Comparison of ENCODE assay signal across 1 cellular context in the genomic region with DNA sequence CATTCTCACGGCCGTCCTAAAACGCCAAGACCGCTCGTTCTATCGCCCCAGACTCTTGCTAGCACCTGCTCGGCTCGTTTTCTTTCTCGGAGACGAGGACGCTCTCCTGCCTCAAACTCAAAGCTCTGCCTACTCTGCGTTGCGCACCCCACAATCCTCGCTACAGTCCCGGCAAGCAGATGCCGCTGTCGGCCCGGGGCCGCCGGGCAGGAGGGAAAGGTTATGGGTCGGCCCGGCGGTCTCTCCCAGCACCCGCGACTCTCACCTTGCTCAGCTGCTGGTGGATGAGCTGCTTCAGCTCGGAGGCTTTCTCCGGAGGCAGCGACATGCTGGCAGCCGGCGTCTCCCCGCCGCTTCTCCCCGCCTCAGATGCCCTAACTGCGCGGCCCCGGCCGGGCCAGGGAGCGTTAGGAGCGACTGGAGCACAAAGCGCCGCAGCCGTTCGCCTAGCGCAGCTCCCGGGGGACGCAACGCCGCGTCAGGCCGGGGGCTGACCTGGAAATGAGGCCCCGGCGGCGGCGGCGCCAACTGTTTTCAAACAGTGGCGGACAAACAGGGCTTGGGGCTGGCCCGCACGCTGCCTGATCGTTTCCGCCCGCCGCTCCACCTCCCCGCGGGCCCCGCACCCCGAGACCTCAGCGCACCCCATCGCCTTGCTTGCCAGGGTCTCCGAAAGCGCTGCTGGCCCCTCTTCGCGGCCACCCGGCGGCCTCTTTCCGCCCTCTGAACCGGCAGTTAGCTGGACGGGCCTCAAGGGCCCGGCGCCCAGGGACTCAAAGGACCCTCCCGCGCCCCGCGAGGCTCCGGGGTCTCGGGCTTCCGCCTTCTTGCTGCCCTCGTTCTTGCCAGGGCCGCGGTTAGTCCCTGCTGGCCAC.
TF ChIP-seq lines count a peak whose summit lies in the region.

A gene with protein sequence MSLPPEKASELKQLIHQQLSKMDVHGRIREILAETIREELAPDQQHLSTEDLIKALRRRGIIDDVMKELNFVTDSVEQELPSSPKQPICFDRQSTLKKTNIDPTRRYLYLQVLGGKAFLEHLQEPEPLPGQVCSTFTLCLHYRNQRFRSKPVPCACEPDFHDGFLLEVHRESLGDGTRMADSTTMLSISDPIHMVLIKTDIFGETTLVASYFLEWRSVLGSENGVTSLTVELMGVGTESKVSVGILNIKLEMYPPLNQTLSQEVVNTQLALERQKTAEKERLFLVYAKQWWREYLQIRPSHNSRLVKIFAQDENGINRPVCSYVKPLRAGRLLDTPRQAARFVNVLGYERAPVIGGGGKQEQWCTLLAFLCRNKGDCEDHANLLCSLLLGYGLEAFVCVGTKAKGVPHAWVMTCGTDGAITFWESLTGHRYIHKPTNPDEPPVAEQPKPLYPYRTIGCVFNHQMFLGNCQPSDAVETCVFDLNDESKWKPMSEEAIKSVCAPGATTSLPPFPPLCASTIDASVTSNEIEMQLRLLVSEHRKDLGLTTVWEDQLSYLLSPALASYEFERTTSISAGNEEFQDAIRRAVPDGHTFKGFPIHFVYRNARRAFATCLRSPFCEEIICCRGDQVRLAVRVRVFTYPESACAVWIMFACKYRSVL (minus strand): TSS at position 503 of the 875 bp plus-strand sequence. CDS start 175 bp downstream, at position 328.
A gene with protein sequence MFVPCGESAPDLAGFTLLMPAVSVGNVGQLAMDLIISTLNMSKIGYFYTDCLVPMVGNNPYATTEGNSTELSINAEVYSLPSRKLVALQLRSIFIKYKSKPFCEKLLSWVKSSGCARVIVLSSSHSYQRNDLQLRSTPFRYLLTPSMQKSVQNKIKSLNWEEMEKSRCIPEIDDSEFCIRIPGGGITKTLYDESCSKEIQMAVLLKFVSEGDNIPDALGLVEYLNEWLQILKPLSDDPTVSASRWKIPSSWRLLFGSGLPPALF (plus strand): TSS at position 822 of the 875 bp plus-strand sequence. CDS start 66 bp downstream, outside the sequence.

TF ChIP-seq in HEK293, 187 proteins besides CTCF, POLR2A, EP300 and RAD21 (continued from another document and continues in another):
- TF ChIP-seq SCRT2 (tag by site-specific recombination; IDR thresholded peaks at IDR 0.05) (no peak), FEZF1 (tag by site-specific recombination; IDR thresholded peaks at IDR 0.05) (peak; percentile 25), ZNF792 (tag by site-specific recombination; IDR thresholded peaks at IDR 0.05) (peak; percentile 99), ZNF473 (tag by site-specific recombination; IDR thresholded peaks at IDR 0.05) (no peak), ZNF843 (tag by site-specific recombination; IDR thresholded peaks at IDR 0.05) (peak; percentile 75), ZNF664 (tag by site-specific recombination; IDR thresholded peaks at IDR 0.05) (no peak), ZNF777 (tag by site-specific recombination; IDR thresholded peaks at IDR 0.05; ENCODE audit: borderline replicate concordance) (no peak), ZBTB7A (tag by site-specific recombination; IDR thresholded peaks at IDR 0.05; ENCODE audit: low read depth) (peak; percentile 80; the same call in 1 of the 2 replicates), IKZF3 (tag by site-specific recombination; IDR thresholded peaks at IDR 0.05) (no peak), ZNF24 (tag by site-specific recombination; IDR thresholded peaks at IDR 0.05) (0 out of 2 replicates have a peak, but pooled peaks have one; percentile 59), ZNF404 (tag by site-specific recombination; IDR thresholded peaks at IDR 0.05) (no peak), ZNF169 (tag by site-specific recombination; IDR thresholded peaks at IDR 0.05) (no peak), SP7 (tag by site-specific recombination; IDR thresholded peaks at IDR 0.05) (peak; percentile 83), SP3 (tag by site-specific recombination; IDR thresholded peaks at IDR 0.05) (peak; percentile 71), ZEB2 (tag by site-specific recombination; IDR thresholded peaks at IDR 0.05) (peak; percentile 87), MYNN (tag by site-specific recombination; IDR thresholded peaks at IDR 0.05; ENCODE audit: borderline replicate concordance) (no peak), ZNF514 (tag by site-specific recombination; IDR thresholded peaks at IDR 0.05) (no peak), ZBTB48 (tag by site-specific recombination; IDR thresholded peaks at IDR 0.05) (peak; percentile 60), ZNF19 (tag by site-specific recombination; IDR thresholded peaks at IDR 0.05; ENCODE audit: low read depth) (no peak), ZNF76 (tag by site-specific recombination; IDR thresholded peaks at IDR 0.05; ENCODE audit: borderline replicate concordance, low read depth) (peak; percentile 87), WT1 (tag by site-specific recombination; IDR thresholded peaks at IDR 0.05) (0 out of 2 replicates have a peak, but pooled peaks have one; percentile 19), ZNF335 (tag by site-specific recombination; conservative IDR thresholded peaks at IDR 0.05) (peak; percentile 100), ZSCAN23 (tag by site-specific recombination; IDR thresholded peaks at IDR 0.05) (no peak), ZNF146 (tag by site-specific recombination; IDR thresholded peaks at IDR 0.05) (0 out of 2 replicates have a peak, but pooled peaks have one; percentile 4), ZNF747 (tag by site-specific recombination; IDR thresholded peaks at IDR 0.05) (no peak), BCL11B (tag by site-specific recombination; IDR thresholded peaks at IDR 0.05; ENCODE audit: low read depth) (0 out of 2 replicates have a peak, but pooled peaks have one; percentile 54), ZIC2 (tag by site-specific recombination; IDR thresholded peaks at IDR 0.05) (no peak; the same call in 1 of the 2 replicates), REPIN1 (tag by site-specific recombination; IDR thresholded peaks at IDR 0.05; ENCODE audit: low read depth) (peak; percentile 8; the same call in 1 of the 2 replicates), ZNF202 (tag by site-specific recombination; IDR thresholded peaks at IDR 0.05; ENCODE audit: borderline replicate concordance) (no peak), KLF8 (tag by site-specific recombination; IDR thresholded peaks at IDR 0.05) (peak; percentile 73; the same call in 1 of the 2 replicates), ZNF341 (tag by site-specific recombination; IDR thresholded peaks at IDR 0.05; ENCODE audit: low read depth) (no peak), ZNF707 (tag by site-specific recombination; IDR thresholded peaks at IDR 0.05) (no peak), GLIS1 (tag by site-specific recombination; IDR thresholded peaks at IDR 0.05) (peak; percentile 57), ZNF610 (tag by site-specific recombination; IDR thresholded peaks at IDR 0.05; ENCODE audit: borderline replicate concordance) (peak; percentile 78), ZNF600 (tag by site-specific recombination; IDR thresholded peaks at IDR 0.05) (peak; percentile 30; the same call in 1 of the 2 replicates), ZFP37 (tag by site-specific recombination; IDR thresholded peaks at IDR 0.05) (peak; percentile 94), ZNF660 (tag by site-specific recombination; IDR thresholded peaks at IDR 0.05) (peak; percentile 55; the same call in 1 of the 2 replicates), ZNF561 (tag by site-specific recombination; IDR thresholded peaks at IDR 0.05; ENCODE audit: borderline replicate concordance) (peak; percentile 65; the same call in 1 of the 2 replicates)
- TF ChIP-seq, protein P1, sequence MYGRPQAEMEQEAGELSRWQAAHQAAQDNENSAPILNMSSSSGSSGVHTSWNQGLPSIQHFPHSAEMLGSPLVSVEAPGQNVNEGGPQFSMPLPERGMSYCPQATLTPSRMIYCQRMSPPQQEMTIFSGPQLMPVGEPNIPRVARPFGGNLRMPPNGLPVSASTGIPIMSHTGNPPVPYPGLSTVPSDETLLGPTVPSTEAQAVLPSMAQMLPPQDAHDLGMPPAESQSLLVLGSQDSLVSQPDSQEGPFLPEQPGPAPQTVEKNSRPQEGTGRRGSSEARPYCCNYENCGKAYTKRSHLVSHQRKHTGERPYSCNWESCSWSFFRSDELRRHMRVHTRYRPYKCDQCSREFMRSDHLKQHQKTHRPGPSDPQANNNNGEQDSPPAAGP (tag by site-specific recombination; IDR thresholded peaks at IDR 0.05) = peak; percentile 56; the same call in 1 of the 2 replicates
- TF ChIP-seq, protein P2, sequence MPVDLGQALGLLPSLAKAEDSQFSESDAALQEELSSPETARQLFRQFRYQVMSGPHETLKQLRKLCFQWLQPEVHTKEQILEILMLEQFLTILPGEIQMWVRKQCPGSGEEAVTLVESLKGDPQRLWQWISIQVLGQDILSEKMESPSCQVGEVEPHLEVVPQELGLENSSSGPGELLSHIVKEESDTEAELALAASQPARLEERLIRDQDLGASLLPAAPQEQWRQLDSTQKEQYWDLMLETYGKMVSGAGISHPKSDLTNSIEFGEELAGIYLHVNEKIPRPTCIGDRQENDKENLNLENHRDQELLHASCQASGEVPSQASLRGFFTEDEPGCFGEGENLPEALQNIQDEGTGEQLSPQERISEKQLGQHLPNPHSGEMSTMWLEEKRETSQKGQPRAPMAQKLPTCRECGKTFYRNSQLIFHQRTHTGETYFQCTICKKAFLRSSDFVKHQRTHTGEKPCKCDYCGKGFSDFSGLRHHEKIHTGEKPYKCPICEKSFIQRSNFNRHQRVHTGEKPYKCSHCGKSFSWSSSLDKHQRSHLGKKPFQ (tag by site-specific recombination; IDR thresholded peaks at IDR 0.05) = no peak
- TF ChIP-seq, protein P3, sequence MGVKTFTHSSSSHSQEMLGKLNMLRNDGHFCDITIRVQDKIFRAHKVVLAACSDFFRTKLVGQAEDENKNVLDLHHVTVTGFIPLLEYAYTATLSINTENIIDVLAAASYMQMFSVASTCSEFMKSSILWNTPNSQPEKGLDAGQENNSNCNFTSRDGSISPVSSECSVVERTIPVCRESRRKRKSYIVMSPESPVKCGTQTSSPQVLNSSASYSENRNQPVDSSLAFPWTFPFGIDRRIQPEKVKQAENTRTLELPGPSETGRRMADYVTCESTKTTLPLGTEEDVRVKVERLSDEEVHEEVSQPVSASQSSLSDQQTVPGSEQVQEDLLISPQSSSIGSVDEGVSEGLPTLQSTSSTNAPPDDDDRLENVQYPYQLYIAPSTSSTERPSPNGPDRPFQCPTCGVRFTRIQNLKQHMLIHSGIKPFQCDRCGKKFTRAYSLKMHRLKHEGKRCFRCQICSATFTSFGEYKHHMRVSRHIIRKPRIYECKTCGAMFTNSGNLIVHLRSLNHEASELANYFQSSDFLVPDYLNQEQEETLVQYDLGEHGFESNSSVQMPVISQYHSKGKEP (tag by site-specific recombination; IDR thresholded peaks at IDR 0.05) = no peak
- TF ChIP-seq, protein P4, sequence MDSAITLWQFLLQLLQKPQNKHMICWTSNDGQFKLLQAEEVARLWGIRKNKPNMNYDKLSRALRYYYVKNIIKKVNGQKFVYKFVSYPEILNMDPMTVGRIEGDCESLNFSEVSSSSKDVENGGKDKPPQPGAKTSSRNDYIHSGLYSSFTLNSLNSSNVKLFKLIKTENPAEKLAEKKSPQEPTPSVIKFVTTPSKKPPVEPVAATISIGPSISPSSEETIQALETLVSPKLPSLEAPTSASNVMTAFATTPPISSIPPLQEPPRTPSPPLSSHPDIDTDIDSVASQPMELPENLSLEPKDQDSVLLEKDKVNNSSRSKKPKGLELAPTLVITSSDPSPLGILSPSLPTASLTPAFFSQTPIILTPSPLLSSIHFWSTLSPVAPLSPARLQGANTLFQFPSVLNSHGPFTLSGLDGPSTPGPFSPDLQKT (IDR thresholded peaks at IDR 0.05; ENCODE audit: borderline replicate concordance, low read depth, low read length) = no peak
- TF ChIP-seq, protein P5, sequence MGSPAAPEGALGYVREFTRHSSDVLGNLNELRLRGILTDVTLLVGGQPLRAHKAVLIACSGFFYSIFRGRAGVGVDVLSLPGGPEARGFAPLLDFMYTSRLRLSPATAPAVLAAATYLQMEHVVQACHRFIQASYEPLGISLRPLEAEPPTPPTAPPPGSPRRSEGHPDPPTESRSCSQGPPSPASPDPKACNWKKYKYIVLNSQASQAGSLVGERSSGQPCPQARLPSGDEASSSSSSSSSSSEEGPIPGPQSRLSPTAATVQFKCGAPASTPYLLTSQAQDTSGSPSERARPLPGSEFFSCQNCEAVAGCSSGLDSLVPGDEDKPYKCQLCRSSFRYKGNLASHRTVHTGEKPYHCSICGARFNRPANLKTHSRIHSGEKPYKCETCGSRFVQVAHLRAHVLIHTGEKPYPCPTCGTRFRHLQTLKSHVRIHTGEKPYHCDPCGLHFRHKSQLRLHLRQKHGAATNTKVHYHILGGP (tag by site-specific recombination; IDR thresholded peaks at IDR 0.05) = 0 out of 2 replicates have a peak, but pooled peaks have one; percentile 14
- TF ChIP-seq, protein P6, sequence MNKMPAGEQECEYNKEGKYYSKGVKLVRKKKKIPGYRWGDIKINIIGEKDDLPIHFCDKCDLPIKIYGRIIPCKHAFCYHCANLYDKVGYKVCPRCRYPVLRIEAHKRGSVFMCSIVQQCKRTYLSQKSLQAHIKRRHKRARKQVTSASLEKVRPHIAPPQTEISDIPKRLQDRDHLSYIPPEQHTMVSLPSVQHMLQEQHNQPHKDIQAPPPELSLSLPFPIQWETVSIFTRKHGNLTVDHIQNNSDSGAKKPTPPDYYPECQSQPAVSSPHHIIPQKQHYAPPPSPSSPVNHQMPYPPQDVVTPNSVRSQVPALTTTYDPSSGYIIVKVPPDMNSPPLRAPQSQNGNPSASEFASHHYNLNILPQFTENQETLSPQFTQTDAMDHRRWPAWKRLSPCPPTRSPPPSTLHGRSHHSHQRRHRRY (tag by site-specific recombination; IDR thresholded peaks at IDR 0.05) = no peak
- TF ChIP-seq, protein P7, sequence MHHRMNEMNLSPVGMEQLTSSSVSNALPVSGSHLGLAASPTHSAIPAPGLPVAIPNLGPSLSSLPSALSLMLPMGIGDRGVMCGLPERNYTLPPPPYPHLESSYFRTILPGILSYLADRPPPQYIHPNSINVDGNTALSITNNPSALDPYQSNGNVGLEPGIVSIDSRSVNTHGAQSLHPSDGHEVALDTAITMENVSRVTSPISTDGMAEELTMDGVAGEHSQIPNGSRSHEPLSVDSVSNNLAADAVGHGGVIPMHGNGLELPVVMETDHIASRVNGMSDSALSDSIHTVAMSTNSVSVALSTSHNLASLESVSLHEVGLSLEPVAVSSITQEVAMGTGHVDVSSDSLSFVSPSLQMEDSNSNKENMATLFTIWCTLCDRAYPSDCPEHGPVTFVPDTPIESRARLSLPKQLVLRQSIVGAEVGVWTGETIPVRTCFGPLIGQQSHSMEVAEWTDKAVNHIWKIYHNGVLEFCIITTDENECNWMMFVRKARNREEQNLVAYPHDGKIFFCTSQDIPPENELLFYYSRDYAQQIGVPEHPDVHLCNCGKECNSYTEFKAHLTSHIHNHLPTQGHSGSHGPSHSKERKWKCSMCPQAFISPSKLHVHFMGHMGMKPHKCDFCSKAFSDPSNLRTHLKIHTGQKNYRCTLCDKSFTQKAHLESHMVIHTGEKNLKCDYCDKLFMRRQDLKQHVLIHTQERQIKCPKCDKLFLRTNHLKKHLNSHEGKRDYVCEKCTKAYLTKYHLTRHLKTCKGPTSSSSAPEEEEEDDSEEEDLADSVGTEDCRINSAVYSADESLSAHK (tag by site-specific recombination; IDR thresholded peaks at IDR 0.05) = peak; percentile 61; the same call in 1 of the 2 replicates
- TF ChIP-seq, protein P8, sequence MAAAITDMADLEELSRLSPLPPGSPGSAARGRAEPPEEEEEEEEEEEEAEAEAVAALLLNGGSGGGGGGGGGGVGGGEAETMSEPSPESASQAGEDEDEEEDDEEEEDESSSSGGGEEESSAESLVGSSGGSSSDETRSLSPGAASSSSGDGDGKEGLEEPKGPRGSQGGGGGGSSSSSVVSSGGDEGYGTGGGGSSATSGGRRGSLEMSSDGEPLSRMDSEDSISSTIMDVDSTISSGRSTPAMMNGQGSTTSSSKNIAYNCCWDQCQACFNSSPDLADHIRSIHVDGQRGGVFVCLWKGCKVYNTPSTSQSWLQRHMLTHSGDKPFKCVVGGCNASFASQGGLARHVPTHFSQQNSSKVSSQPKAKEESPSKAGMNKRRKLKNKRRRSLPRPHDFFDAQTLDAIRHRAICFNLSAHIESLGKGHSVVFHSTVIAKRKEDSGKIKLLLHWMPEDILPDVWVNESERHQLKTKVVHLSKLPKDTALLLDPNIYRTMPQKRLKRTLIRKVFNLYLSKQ (tag by site-specific recombination; IDR thresholded peaks at IDR 0.05; ENCODE audit: borderline replicate concordance) = no peak
